ENCODE assay signal across 8 cellular contexts in genomic region chr22:22651593-22651992, GRCh38. TPM values are rescaled to one million over a fixed set of nuclear protein-coding genes. Genes with fewer than 3 reads are reported as not detected.
"Had no signal": no experiment of that assay in that cellular context is flagged by ENCODE, and none has a peak within 500 bp of the region (broad histone marks: within the 10 kb centered on the region; RNA-seq: fewer than 3 reads in every experiment).

No MANE protein-coding gene starts in this region.

RNA-seq across cellular contexts. Expression of gene GGTLC2, which starts 7.2 kb away (rescaled TPM):
- total RNA-seq: activated CD4-positive, alpha-beta memory T cell treated with anti-CD3 and anti-CD28 coated beads, Interleukin-2, amount 10 ng/mL, durations not matched to agents 7 days and 5 days; activated CD4-positive, alpha-beta T cell treated with anti-CD3 and anti-CD28 coated beads for 36 hours; esophagus squamous epithelium; glomerular endothelial cell; left lobe of liver; mesenteric fat pad; posterior vena cava; sciatic nerve had no signal
